Comparison of ENCODE assay signal across 8 cellular contexts in genomic region chr1:16637941-16638778, GRCh38. TPM values are rescaled to one million over a fixed set of nuclear protein-coding genes. Genes with fewer than 3 reads are reported as not detected.
A peak's percentile ranks its signal among the peaks of the same experiment; 100 is the strongest.
DNase-seq lines count a peak whose midpoint lies in the region; ATAC-seq and TF ChIP-seq lines count a peak whose summit lies in the region.
"Not testable (repeated sequence)": the region's sequence is repeated elsewhere in the genome, so short reads cannot be mapped to it uniquely, and the experiment has no call there.

No MANE protein-coding gene starts in this region.

- H3K9me3 ChIP-seq in DND-41 (ENCODE audit: insufficient read depth, low read length, severe bottlenecking); lower lobe of right lung; suprapubic skin: not testable (repeated sequence)

- H3K4me1 Mint-ChIP-seq in WTC11; activated T-cell treated with anti-CD3 and anti-CD28 coated beads, Interleukin-2, amount 50 U/mL, for 72 hours (ENCODE audit: low read depth): not testable (repeated sequence)

- ATAC-seq in DND-41 (ENCODE audit: insufficient read depth, low read depth) = 0 out of 3 replicates have a peak, but pooled peaks have one; percentile 7
- peak; percentile 22 for ATAC-seq in WTC11
- ATAC-seq in activated T-cell treated with anti-CD3 and anti-CD28 coated beads, Interleukin-2, amount 50 U/mL, for 72 hours (replicated peaks in 1 of 2) = peak; percentile 10 to 12
- ATAC-seq in lower lobe of right lung = peak; percentile 5 to 8

- not testable (repeated sequence) for TF ChIP-seq POLR2A in suprapubic skin (IDR thresholded peaks at IDR 0.05)

- not testable (repeated sequence) for TF ChIP-seq CTCF in DND-41 (IDR thresholded peaks at IDR 0.05; ENCODE audit: borderline replicate concordance, extremely low read depth, low read length, poor library complexity, severe bottlenecking); WTC11 (IDR thresholded peaks at IDR 0.05); lower lobe of right lung (IDR thresholded peaks at IDR 0.05); suprapubic skin (IDR thresholded peaks at IDR 0.05)

- not testable (repeated sequence) for TF ChIP-seq EP300 in suprapubic skin (IDR thresholded peaks at IDR 0.05)

- H4K20me1 ChIP-seq in DND-41 (ENCODE audit: insufficient read depth, low read length) = peaks cover 17% of the 10 kb centered on the region; the same call in 1 of the 2 replicates

- H3K36me3 ChIP-seq in DND-41 (ENCODE audit: insufficient read depth, low read length) (peaks cover 22% of the 10 kb centered on the region), lower lobe of right lung (peaks cover 19% of the 10 kb centered on the region), suprapubic skin (peaks cover 11% of the 10 kb centered on the region)

- H3K4me3 Mint-ChIP-seq in WTC11; activated T-cell treated with anti-CD3 and anti-CD28 coated beads, Interleukin-2, amount 50 U/mL, for 72 hours: not testable (repeated sequence)

- H3K36me3 Mint-ChIP-seq in WTC11; activated T-cell treated with anti-CD3 and anti-CD28 coated beads, Interleukin-2, amount 50 U/mL, for 72 hours (ENCODE audit: insufficient read depth in 2 of 2): not testable (repeated sequence)

- peaks cover 58% of the 10 kb centered on the region for H3K79me2 ChIP-seq in DND-41 (ENCODE audit: insufficient read depth, low read length)

- peak; percentile 4 for DNase-seq in DND-41
- DNase-seq in WTC11 (ENCODE audit: low spot score) = peak; percentile 11
- not testable (repeated sequence) for DNase-seq in activated T-cell treated with anti-CD3 and anti-CD28 coated beads, Interleukin-2, amount 50 U/mL, for 72 hours; lower lobe of right lung
- DNase-seq in cerebellum (ENCODE audit: low spot score) = peak; percentile 90
- DNase-seq in cardiac septum (ENCODE audit: low spot score) = peak; percentile 75
- DNase-seq in posterior vena cava (ENCODE audit: low spot score) = peak; percentile 76
- DNase-seq in suprapubic skin (ENCODE audit: low spot score in 2 of 2) = peak; percentile 56 to 68

- POLR2A ChIA-PET in WTC11 (lab: Charles Lee) = not testable (repeated sequence)

- H3K27ac ChIP-seq in DND-41 (ENCODE audit: low read length); lower lobe of right lung; suprapubic skin: not testable (repeated sequence)

- not testable (repeated sequence) for H3K9me3 Mint-ChIP-seq in WTC11; activated T-cell treated with anti-CD3 and anti-CD28 coated beads, Interleukin-2, amount 50 U/mL, for 72 hours

- H3K27me3 ChIP-seq in DND-41 (ENCODE audit: insufficient read depth, low read length, poor library complexity); lower lobe of right lung (ENCODE audit: low read depth); suprapubic skin: not testable (repeated sequence)

- intact Hi-C loops in cardiac septum (cut with DNase I); lower lobe of right lung (cut with DNase I); posterior vena cava (cut with DNase I): not testable (repeated sequence)

- peaks cover 13% of the 10 kb centered on the region for H3K4me1 ChIP-seq in DND-41 (ENCODE audit: insufficient read depth, low read length)
- not testable (repeated sequence) for H3K4me1 ChIP-seq in lower lobe of right lung
- peaks cover 14% of the 10 kb centered on the region for H3K4me1 ChIP-seq in suprapubic skin

- H2AFZ ChIP-seq in DND-41 (ENCODE audit: low read depth, low read length) = not testable (repeated sequence)

- not testable (repeated sequence) for H3K27ac Mint-ChIP-seq in WTC11; activated T-cell treated with anti-CD3 and anti-CD28 coated beads, Interleukin-2, amount 50 U/mL, for 72 hours

- not testable (repeated sequence) for H3K9ac ChIP-seq in DND-41 (ENCODE audit: low read depth, low read length)

- not testable (repeated sequence) for H3K4me3 ChIP-seq in DND-41 (ENCODE audit: low read depth in 1 of 2, low read length in 2 of 2); lower lobe of right lung; suprapubic skin

- H3K4me2 ChIP-seq in DND-41 (ENCODE audit: insufficient read depth, low read length) = not testable (repeated sequence)

- CTCF ChIA-PET in WTC11 (lab: Charles Lee) = interaction anchor here (1.0 kb wide), 1 partner anchor 17 kb away, joined by 6 read pairs; no protein-coding TSS in a partner anchor

- H3K27me3 Mint-ChIP-seq in WTC11 (ENCODE audit: low read depth); activated T-cell treated with anti-CD3 and anti-CD28 coated beads, Interleukin-2, amount 50 U/mL, for 72 hours (ENCODE audit: low read depth): not testable (repeated sequence)

- 82% methylated on average over 6 of the region's 6 CpGs for WGBS in suprapubic skin

RNA-seq across cellular contexts. Expression of gene NBPF1, which starts 24.8 kb away (rescaled TPM):
- 17.5 to 18.3 TPM (median 17.9 TPM) in 3 replicates for total RNA-seq in WTC11 (2021)
- 10 to 100 TPM; 14.7 to 17.6 TPM for total RNA-seq in activated T-cell treated with anti-CD3 and anti-CD28 coated beads, Interleukin-2, amount 50 U/mL, for 72 hours
- 124 TPM for total RNA-seq in cerebellum
- 12.6 TPM for total RNA-seq in cardiac septum
- total RNA-seq in lower lobe of right lung = 35.3 TPM
- 10 to 100 TPM; 28.9 to 63.0 TPM for total RNA-seq in posterior vena cava
- total RNA-seq in suprapubic skin = 10 to 100 TPM; 12.9 to 49.1 (median 23.8) TPM

RNA-seq across cellular contexts. Expression of gene RNU1-3, which starts 28.6 kb away (rescaled TPM):
- total RNA-seq in WTC11 (2021) (1,028 to 1,267 TPM (median 1,197 TPM) in 3 replicates), cerebellum (40,842 TPM), cardiac septum (6,195 TPM), lower lobe of right lung (6,803 TPM), posterior vena cava (over 10,000 TPM; 12,584 to 18,986 TPM), suprapubic skin (under 1 TPM; under 0.01 TPM)
- total RNA-seq in activated T-cell treated with anti-CD3 and anti-CD28 coated beads, Interleukin-2, amount 50 U/mL, for 72 hours = 1,000 to 10,000 TPM; 1,100 to 1,278 TPM

Comparison
In these comparisons a context has a peak if more than half of its experiments do, and no peak if none do; other contexts are left out.
1. RNA of gene RNU1-3, which starts 28.6 kb away (total RNA-seq): 40,842 TPM in cerebellum (single experiment), 12,584 to 18,986 TPM in posterior vena cava, 6,803 TPM in lower lobe of right lung (single experiment), 6,195 TPM in cardiac septum (single experiment), 1,100 to 1,278 TPM in activated T-cell treated with anti-CD3 and anti-CD28 coated beads, Interleukin-2, amount 50 U/mL, for 72 hours and 1,028 to 1,267 TPM in WTC11; under 0.01 TPM in suprapubic skin; every median in the first group is over 1,000 times any median in the second.
2. Peak in every context shown above with its lines, with median percentiles within 50 percentile points of each other: ATAC-seq.